In genomic region chr5:126808619-126809018, GRCh38 we compare ENCODE assay signal across 1 cellular context.
TF ChIP-seq lines count a peak whose summit lies in the region.

No MANE protein-coding gene starts in this region.

TF ChIP-seq in GM23338, 12 proteins besides CTCF, POLR2A, EP300 and RAD21 (continued from another document):
- no peak for TF ChIP-seq EZH2 (IDR thresholded peaks at IDR 0.05; ENCODE audit: low read depth, unreplicated experiment)
- no peak for TF ChIP-seq ZNF114 (CRISPR knock-in tag; IDR thresholded peaks at IDR 0.05)
- no peak for TF ChIP-seq ZNF331 (CRISPR knock-in tag; IDR thresholded peaks at IDR 0.05; ENCODE audit: low read depth)
- no peak for TF ChIP-seq CREB1 (CRISPR knock-in tag; IDR thresholded peaks at IDR 0.05; ENCODE audit: low read depth)
- no peak for TF ChIP-seq EZH2phosphoT487 (IDR thresholded peaks at IDR 0.05; ENCODE audit: unreplicated experiment)
- no peak for TF ChIP-seq ETS1 (IDR thresholded peaks at IDR 0.05)
- TF ChIP-seq JUNB (IDR thresholded peaks at IDR 0.05; ENCODE audit: unreplicated experiment) = no peak
TF ChIP-seq in GM23338: peak in this region for 0.
